In the genomic region with DNA sequence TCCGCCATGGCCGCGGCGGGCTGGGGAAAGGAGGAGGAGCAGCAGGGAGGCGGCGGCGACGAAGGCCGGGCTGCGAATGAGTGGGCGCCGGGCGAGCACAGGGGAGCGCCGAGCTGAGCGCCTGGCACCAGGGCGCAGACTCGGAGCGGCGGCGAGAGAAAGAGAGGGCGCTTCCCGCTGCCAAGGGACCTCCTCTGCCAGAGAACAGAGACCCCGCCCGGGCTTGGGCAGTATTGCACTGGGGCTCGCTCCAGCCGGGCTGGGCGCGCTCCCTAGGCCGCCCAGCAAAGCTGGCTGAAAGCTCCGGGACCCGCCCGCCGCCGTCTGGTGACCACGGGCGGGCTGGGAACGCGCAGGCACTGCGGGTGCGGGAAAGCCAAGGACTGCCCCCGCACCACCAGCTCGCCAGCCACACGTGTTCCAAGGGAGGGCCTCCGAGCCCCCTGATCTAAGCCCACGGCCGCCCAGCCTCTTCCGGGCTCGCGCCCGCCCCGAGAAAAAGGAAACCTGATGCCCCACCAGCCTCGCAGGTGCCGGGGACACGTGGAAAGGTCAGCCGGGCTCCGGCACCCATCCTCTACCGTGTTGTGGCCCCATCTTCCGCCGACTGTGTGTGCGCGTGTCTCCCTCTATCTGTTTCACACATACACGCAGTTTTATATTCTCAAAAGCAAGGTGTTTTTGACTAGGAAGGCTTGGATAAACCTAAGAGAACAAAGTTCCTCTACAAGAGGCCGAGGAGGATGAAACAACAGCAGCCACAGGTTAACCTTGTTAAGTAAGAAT, we compare ENCODE assay signal across 1 cellular context.
A peak's percentile ranks its signal among the peaks of the same experiment; 100 is the strongest.
TF ChIP-seq lines count a peak whose summit lies in the region.

A gene (minus strand): TSS at position 140 of the 786 bp plus-strand sequence. CDS start 132 bp downstream, at position 8.

TF ChIP-seq in HepG2, 621 proteins besides CTCF, POLR2A, EP300 and RAD21 (continued from another document and continues in another):
- TF ChIP-seq, protein P1, sequence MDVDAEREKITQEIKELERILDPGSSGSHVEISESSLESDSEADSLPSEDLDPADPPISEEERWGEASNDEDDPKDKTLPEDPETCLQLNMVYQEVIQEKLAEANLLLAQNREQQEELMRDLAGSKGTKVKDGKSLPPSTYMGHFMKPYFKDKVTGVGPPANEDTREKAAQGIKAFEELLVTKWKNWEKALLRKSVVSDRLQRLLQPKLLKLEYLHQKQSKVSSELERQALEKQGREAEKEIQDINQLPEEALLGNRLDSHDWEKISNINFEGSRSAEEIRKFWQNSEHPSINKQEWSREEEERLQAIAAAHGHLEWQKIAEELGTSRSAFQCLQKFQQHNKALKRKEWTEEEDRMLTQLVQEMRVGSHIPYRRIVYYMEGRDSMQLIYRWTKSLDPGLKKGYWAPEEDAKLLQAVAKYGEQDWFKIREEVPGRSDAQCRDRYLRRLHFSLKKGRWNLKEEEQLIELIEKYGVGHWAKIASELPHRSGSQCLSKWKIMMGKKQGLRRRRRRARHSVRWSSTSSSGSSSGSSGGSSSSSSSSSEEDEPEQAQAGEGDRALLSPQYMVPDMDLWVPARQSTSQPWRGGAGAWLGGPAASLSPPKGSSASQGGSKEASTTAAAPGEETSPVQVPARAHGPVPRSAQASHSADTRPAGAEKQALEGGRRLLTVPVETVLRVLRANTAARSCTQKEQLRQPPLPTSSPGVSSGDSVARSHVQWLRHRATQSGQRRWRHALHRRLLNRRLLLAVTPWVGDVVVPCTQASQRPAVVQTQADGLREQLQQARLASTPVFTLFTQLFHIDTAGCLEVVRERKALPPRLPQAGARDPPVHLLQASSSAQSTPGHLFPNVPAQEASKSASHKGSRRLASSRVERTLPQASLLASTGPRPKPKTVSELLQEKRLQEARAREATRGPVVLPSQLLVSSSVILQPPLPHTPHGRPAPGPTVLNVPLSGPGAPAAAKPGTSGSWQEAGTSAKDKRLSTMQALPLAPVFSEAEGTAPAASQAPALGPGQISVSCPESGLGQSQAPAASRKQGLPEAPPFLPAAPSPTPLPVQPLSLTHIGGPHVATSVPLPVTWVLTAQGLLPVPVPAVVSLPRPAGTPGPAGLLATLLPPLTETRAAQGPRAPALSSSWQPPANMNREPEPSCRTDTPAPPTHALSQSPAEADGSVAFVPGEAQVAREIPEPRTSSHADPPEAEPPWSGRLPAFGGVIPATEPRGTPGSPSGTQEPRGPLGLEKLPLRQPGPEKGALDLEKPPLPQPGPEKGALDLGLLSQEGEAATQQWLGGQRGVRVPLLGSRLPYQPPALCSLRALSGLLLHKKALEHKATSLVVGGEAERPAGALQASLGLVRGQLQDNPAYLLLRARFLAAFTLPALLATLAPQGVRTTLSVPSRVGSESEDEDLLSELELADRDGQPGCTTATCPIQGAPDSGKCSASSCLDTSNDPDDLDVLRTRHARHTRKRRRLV (CRISPR knock-in tag; IDR thresholded peaks at IDR 0.05), result peak; percentile 62; the same call in 1 of the 2 replicates
- TF ChIP-seq, protein P2, sequence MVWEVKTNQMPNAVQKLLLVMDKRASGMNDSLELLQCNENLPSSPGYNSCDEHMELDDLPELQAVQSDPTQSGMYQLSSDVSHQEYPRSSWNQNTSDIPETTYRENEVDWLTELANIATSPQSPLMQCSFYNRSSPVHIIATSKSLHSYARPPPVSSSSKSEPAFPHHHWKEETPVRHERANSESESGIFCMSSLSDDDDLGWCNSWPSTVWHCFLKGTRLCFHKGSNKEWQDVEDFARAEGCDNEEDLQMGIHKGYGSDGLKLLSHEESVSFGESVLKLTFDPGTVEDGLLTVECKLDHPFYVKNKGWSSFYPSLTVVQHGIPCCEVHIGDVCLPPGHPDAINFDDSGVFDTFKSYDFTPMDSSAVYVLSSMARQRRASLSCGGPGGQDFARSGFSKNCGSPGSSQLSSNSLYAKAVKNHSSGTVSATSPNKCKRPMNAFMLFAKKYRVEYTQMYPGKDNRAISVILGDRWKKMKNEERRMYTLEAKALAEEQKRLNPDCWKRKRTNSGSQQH (CRISPR knock-in tag; IDR thresholded peaks at IDR 0.05; ENCODE audit: low read depth), result no peak
- TF ChIP-seq, protein P3, sequence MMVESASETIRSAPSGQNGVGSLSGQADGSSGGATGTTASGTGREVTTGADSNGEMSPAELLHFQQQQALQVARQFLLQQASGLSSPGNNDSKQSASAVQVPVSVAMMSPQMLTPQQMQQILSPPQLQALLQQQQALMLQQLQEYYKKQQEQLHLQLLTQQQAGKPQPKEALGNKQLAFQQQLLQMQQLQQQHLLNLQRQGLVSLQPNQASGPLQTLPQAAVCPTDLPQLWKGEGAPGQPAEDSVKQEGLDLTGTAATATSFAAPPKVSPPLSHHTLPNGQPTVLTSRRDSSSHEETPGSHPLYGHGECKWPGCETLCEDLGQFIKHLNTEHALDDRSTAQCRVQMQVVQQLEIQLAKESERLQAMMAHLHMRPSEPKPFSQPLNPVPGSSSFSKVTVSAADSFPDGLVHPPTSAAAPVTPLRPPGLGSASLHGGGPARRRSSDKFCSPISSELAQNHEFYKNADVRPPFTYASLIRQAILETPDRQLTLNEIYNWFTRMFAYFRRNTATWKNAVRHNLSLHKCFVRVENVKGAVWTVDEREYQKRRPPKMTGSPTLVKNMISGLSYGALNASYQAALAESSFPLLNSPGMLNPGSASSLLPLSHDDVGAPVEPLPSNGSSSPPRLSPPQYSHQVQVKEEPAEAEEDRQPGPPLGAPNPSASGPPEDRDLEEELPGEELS (CRISPR knock-in tag; IDR thresholded peaks at IDR 0.05), result peak; percentile 63
- TF ChIP-seq ZNF350 (CRISPR knock-in tag; IDR thresholded peaks at IDR 0.05; ENCODE audit: borderline replicate concordance, low read depth) (peak; percentile 77; the same call in 1 of the 2 replicates), ZFY (CRISPR knock-in tag; IDR thresholded peaks at IDR 0.05) (peak; percentile 51), HNRNPLL (IDR thresholded peaks at IDR 0.05; ENCODE audit: low read depth, low read length, poor library complexity, severe bottlenecking) (peak; percentile 85), ZNF263 (CRISPR knock-in tag; IDR thresholded peaks at IDR 0.05) (0 out of 2 replicates have a peak, but pooled peaks have one; percentile 59), TBX2 (CRISPR knock-in tag; IDR thresholded peaks at IDR 0.05; ENCODE audit: borderline replicate concordance) (peak; percentile 94; the same call in 1 of the 2 replicates), CBFB (CRISPR knock-in tag; IDR thresholded peaks at IDR 0.05) (0 out of 2 replicates have a peak, but pooled peaks have one; percentile 12), TBX3 (IDR thresholded peaks at IDR 0.05; ENCODE audit: borderline replicate concordance) (peak; percentile 78), ZFP62 (CRISPR knock-in tag; IDR thresholded peaks at IDR 0.05) (no peak), ZNF850 (CRISPR knock-in tag; conservative IDR thresholded peaks at IDR 0.05) (0 out of 2 replicates have a peak, but pooled peaks have one; percentile 68), RFXANK (CRISPR knock-in tag; IDR thresholded peaks at IDR 0.05) (peak; percentile 20; the same call in 1 of the 2 replicates), NPAS2 (CRISPR knock-in tag; IDR thresholded peaks at IDR 0.05; ENCODE audit: borderline replicate concordance) (peak; percentile 95; the same call in 1 of the 2 replicates), GABPA (IDR thresholded peaks at IDR 0.05; ENCODE audit: low read depth, low read length) (peak; percentile 58), GABPA (CRISPR knock-in tag; IDR thresholded peaks at IDR 0.05; ENCODE audit: low read depth) (peak; percentile 79), KLF13 (CRISPR knock-in tag; IDR thresholded peaks at IDR 0.05) (no peak), NCOA2 (CRISPR knock-in tag; IDR thresholded peaks at IDR 0.05) (no peak)
- TF ChIP-seq, protein P4, sequence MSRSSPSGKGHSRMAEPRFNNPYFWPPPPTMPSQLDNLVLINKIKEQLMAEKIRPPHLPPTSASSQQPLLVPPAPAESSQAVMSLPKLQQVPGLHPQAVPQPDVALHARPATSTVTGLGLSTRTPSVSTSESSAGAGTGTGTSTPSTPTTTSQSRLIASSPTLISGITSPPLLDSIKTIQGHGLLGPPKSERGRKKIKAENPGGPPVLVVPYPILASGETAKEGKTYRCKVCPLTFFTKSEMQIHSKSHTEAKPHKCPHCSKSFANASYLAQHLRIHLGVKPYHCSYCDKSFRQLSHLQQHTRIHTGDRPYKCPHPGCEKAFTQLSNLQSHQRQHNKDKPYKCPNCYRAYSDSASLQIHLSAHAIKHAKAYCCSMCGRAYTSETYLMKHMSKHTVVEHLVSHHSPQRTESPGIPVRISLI (CRISPR knock-in tag; IDR thresholded peaks at IDR 0.05; ENCODE audit: borderline replicate concordance), result peak; percentile 30; the same call in 1 of the 2 replicates
- TF ChIP-seq, protein P5, sequence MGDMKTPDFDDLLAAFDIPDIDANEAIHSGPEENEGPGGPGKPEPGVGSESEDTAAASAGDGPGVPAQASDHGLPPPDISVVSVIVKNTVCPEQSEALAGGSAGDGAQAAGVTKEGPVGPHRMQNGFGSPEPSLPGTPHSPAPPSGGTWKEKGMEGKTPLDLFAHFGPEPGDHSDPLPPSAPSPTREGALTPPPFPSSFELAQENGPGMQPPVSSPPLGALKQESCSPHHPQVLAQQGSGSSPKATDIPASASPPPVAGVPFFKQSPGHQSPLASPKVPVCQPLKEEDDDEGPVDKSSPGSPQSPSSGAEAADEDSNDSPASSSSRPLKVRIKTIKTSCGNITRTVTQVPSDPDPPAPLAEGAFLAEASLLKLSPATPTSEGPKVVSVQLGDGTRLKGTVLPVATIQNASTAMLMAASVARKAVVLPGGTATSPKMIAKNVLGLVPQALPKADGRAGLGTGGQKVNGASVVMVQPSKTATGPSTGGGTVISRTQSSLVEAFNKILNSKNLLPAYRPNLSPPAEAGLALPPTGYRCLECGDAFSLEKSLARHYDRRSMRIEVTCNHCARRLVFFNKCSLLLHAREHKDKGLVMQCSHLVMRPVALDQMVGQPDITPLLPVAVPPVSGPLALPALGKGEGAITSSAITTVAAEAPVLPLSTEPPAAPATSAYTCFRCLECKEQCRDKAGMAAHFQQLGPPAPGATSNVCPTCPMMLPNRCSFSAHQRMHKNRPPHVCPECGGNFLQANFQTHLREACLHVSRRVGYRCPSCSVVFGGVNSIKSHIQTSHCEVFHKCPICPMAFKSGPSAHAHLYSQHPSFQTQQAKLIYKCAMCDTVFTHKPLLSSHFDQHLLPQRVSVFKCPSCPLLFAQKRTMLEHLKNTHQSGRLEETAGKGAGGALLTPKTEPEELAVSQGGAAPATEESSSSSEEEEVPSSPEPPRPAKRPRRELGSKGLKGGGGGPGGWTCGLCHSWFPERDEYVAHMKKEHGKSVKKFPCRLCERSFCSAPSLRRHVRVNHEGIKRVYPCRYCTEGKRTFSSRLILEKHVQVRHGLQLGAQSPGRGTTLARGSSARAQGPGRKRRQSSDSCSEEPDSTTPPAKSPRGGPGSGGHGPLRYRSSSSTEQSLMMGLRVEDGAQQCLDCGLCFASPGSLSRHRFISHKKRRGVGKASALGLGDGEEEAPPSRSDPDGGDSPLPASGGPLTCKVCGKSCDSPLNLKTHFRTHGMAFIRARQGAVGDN (CRISPR knock-in tag; IDR thresholded peaks at IDR 0.05), result peak; percentile 98
- TF ChIP-seq, protein P6, sequence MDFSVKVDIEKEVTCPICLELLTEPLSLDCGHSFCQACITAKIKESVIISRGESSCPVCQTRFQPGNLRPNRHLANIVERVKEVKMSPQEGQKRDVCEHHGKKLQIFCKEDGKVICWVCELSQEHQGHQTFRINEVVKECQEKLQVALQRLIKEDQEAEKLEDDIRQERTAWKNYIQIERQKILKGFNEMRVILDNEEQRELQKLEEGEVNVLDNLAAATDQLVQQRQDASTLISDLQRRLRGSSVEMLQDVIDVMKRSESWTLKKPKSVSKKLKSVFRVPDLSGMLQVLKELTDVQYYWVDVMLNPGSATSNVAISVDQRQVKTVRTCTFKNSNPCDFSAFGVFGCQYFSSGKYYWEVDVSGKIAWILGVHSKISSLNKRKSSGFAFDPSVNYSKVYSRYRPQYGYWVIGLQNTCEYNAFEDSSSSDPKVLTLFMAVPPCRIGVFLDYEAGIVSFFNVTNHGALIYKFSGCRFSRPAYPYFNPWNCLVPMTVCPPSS (IDR thresholded peaks at IDR 0.05), result no peak
- TF ChIP-seq, protein P7, sequence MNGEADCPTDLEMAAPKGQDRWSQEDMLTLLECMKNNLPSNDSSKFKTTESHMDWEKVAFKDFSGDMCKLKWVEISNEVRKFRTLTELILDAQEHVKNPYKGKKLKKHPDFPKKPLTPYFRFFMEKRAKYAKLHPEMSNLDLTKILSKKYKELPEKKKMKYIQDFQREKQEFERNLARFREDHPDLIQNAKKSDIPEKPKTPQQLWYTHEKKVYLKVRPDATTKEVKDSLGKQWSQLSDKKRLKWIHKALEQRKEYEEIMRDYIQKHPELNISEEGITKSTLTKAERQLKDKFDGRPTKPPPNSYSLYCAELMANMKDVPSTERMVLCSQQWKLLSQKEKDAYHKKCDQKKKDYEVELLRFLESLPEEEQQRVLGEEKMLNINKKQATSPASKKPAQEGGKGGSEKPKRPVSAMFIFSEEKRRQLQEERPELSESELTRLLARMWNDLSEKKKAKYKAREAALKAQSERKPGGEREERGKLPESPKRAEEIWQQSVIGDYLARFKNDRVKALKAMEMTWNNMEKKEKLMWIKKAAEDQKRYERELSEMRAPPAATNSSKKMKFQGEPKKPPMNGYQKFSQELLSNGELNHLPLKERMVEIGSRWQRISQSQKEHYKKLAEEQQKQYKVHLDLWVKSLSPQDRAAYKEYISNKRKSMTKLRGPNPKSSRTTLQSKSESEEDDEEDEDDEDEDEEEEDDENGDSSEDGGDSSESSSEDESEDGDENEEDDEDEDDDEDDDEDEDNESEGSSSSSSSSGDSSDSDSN (CRISPR knock-in tag; IDR thresholded peaks at IDR 0.05), result peak; percentile 98
- TF ChIP-seq, protein P8, sequence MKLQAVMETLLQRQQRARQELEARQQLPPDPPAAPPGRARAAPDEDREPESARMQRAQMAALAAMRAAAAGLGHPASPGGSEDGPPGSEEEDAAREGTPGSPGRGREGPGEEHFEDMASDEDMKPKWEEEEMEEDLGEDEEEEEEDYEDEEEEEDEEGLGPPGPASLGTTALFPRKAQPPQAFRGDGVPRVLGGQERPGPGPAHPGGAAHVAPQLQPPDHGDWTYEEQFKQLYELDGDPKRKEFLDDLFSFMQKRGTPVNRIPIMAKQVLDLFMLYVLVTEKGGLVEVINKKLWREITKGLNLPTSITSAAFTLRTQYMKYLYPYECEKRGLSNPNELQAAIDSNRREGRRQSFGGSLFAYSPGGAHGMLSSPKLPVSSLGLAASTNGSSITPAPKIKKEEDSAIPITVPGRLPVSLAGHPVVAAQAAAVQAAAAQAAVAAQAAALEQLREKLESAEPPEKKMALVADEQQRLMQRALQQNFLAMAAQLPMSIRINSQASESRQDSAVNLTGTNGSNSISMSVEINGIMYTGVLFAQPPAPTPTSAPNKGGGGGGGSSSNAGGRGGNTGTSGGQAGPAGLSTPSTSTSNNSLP (IDR thresholded peaks at IDR 0.05; ENCODE audit: low read depth, low read length), result no peak
- TF ChIP-seq, protein P9, sequence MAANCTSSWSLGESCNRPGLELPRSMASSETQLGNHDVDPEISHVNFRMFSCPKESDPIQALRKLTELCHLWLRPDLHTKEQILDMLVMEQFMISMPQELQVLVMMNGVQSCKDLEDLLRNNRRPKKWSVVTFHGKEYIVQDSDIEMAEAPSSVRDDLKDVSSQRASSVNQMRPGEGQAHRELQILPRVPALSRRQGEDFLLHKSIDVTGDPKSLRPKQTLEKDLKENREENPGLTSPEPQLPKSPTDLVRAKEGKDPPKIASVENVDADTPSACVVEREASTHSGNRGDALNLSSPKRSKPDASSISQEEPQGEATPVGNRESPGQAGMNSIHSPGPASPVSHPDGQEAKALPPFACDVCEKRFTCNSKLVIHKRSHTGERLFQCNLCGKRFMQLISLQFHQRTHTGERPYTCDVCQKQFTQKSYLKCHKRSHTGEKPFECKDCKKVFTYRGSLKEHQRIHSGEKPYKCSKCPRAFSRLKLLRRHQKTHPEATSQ (CRISPR knock-in tag; IDR thresholded peaks at IDR 0.05; ENCODE audit: borderline replicate concordance), result peak; percentile 35; the same call in 1 of the 2 replicates
